Comparison of ENCODE assay signal across 8 cellular contexts in genomic region chr4:22962186-22962786, GRCh38.
DNase-seq lines count a peak whose midpoint lies in the region; ATAC-seq and TF ChIP-seq lines count a peak whose summit lies in the region.
"Had no signal": no experiment of that assay in that cellular context is flagged by ENCODE, and none has a peak within 500 bp of the region (broad histone marks: within the 10 kb centered on the region; RNA-seq: fewer than 3 reads in every experiment).

No MANE protein-coding gene starts in this region.

- peaks cover 9% of the 10 kb centered on the region for H3K27me3 Mint-ChIP-seq in osteocyte (ENCODE audit: unreplicated experiment)

- H3K4me1 ChIP-seq in aorta (ENCODE audit: control insufficient read depth in 1 of 2, insufficient read depth in 2 of 2, low read length in 2 of 2) = no peaks in the 10 kb centered on the region

- ATAC-seq in aorta (ENCODE audit: low FRiP score) (no peak), GM19397 (IDR thresholded peaks at IDR 0.05; ENCODE audit: unreplicated experiment) (no peak)

- no peaks in the 10 kb centered on the region for H3K9me3 ChIP-seq in aorta (ENCODE audit: control insufficient read depth, low read length)

- TF ChIP-seq CTCF in GM10248 (IDR thresholded peaks at IDR 0.05; ENCODE audit: control extremely low read depth, extremely low read depth, low read depth, missing control alignments) (peak; percentile 1), dorsolateral prefrontal cortex (IDR thresholded peaks at IDR 0.05 in 54 of 56, conservative IDR thresholded peaks at IDR 0.05 in 2 of 56; ENCODE audit: low read depth in 1 of 56, partially characterized antibody in 56 of 56) (peak in 51 of 56 donors; percentile 10 to 54 (median 35)), osteocyte (IDR thresholded peaks at IDR 0.05) (peak; percentile 71)

- 47 to 48% methylated on average over 6 of the region's 6 CpGs for WGBS in aorta, 2 donors

- no peaks in the 10 kb centered on the region for H3K36me3 Mint-ChIP-seq in osteocyte (ENCODE audit: unreplicated experiment)

- POLR2A ChIA-PET in GM10248 (lab: Yijun Ruan, JAX) = no interaction called here

- H3K27ac Mint-ChIP-seq in osteocyte (ENCODE audit: unreplicated experiment) = no peak overlapping the region

- CTCF ChIA-PET in GM10248 (lab: Yijun Ruan, JAX) = no interaction called here

- DNase-seq in GM10248 (ENCODE audit: extremely low spot score) (no peak), NCI-H1092 (lab: John Stamatoyannopoulos, UW) (peak; percentile 3), dorsolateral prefrontal cortex (no peak), osteocyte (ENCODE audit: extremely low spot score, unreplicated experiment) (no peak), ureter (ENCODE audit: low spot score) (no peak), aorta (no peak)
- DNase-seq: SIG-M5 had no signal

- intact Hi-C loops in dorsolateral prefrontal cortex (cut with DNase I) (no loop called here), aorta (cut with DNase I) (no loop called here)

- no peak overlapping the region for H3K4me3 ChIP-seq in dorsolateral prefrontal cortex
- H3K4me3 ChIP-seq in aorta (ENCODE audit: low read length in 2 of 2) = no peak overlapping the region

- peaks cover 4% of the 10 kb centered on the region for H3K4me1 Mint-ChIP-seq in osteocyte (ENCODE audit: unreplicated experiment)

- H3K9me3 Mint-ChIP-seq in osteocyte (ENCODE audit: unreplicated experiment) = no peaks in the 10 kb centered on the region

- H3K4me3 Mint-ChIP-seq in osteocyte (ENCODE audit: unreplicated experiment) = no peak overlapping the region

- H3K36me3 ChIP-seq in aorta (ENCODE audit: control insufficient read depth in 1 of 2, insufficient read depth in 2 of 2, low read length in 1 of 2) = no peaks in the 10 kb centered on the region

- H3K27me3 ChIP-seq in dorsolateral prefrontal cortex (no peaks in the 10 kb centered on the region), aorta (ENCODE audit: control insufficient read depth in 1 of 2, insufficient read depth in 2 of 2, low read length in 1 of 2) (no peaks in the 10 kb centered on the region)

- H3K27ac ChIP-seq in dorsolateral prefrontal cortex = no peak overlapping the region
- H3K27ac ChIP-seq in aorta (ENCODE audit: low read depth in 1 of 2, low read length in 2 of 2) = no peak overlapping the region

Comparison
In these comparisons a context has a peak if more than half of its experiments do, and no peak if none do; other contexts are left out.
1. CTCF ChIP-seq: peak in every context shown above with its lines; median percentile 71 in osteocyte; 35 in dorsolateral prefrontal cortex; 1 in GM10248.